In the genomic region with DNA sequence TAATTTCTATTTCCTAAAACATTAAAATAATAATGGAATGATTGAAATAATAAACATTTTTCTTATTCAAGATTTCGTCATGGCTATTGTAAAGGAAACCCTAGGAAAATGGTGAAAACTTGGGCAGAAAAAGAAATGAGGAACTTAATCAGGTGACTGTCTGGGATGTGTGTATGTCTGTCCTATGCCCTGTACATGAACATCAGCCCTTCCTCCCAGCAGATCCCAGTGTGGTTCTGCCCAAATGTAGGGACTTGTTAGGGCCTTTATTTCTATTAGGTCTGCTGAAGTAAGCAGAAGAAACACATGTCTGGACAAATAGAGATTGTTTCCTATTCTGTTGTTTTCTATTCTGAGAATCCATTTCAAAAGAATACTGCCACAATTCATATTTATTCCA, we compare ENCODE assay signal across 29 cellular contexts. TPM values are rescaled to one million over a fixed set of nuclear protein-coding genes. Genes with fewer than 3 reads are reported as not detected.
"Had no signal": no experiment of that assay in that cellular context is flagged by ENCODE, and none has a peak within 500 bp of the region (broad histone marks: within the 10 kb centered on the region; RNA-seq: fewer than 3 reads in every experiment).

No MANE protein-coding gene starts in this region.

- ATAC-seq: naive thymus-derived CD8-positive, alpha-beta T cell; stimulated activated naive CD8-positive, alpha-beta T cell treated with anti-CD3 and anti-CD28 coated beads, Interleukin-15, amount 100 ng/mL, for 72 hours; T-helper 17 cell had no signal

- DNase-seq: activated CD4-positive, alpha-beta memory T cell treated with anti-CD3 and anti-CD28 coated beads, Interleukin-2, amount 10 ng/mL, durations not matched to agents 7 days and 5 days; activated CD4-positive, alpha-beta T cell treated with anti-CD3 and anti-CD28 coated beads for 1 hour; activated CD4-positive, alpha-beta T cell treated with anti-CD3 and anti-CD28 coated beads, Interleukin-2, amount 10 ng/mL, durations not matched to agents 7 days and 5 days; activated CD8-positive, alpha-beta memory T cell treated with anti-CD3 and anti-CD28 coated beads, Interleukin-2, amount 50 U/mL, for 48 hours; activated gamma-delta T cell; activated naive CD4-positive, alpha-beta T cell treated with anti-CD3 and anti-CD28 coated beads, Interleukin-2, amount 10 ng/mL, durations not matched to agents 7 days and 5 days; activated naive CD8-positive, alpha-beta T cell treated with anti-CD3 and anti-CD28 coated beads, Interleukin-2, amount 10 ng/mL, durations not matched to agents 7 days and 5 days; activated T-cell treated with anti-CD3 and anti-CD28 coated beads, Interleukin-2, amount 50 U/mL, for 24 hours; dorsolateral prefrontal cortex; effector memory CD4-positive, alpha-beta T cell; islet precursor cell; naive thymus-derived CD8-positive, alpha-beta T cell; nucleus accumbens; right lobe of liver; stimulated activated CD4-positive, alpha-beta T cell treated with anti-CD3 and anti-CD28 coated beads, Interleukin-12 subunit alpha, Interleukin-12 subunit beta, amount 100 ng/mL, for 4 hours; stimulated activated CD4-positive, alpha-beta T cell treated with anti-CD3 and anti-CD28 coated beads, Interleukin-4, amount 100 ng/mL, for 1 hour; stimulated activated naive CD8-positive, alpha-beta T cell treated with anti-CD3 and anti-CD28 coated beads, Interleukin-15, amount 100 ng/mL, for 72 hours; substantia nigra; T-helper 17 cell; T1000 had no signal

- H3K4me1 ChIP-seq: ascending aorta, parathyroid adenoma had no signal

- H3K4me3 ChIP-seq: ascending aorta, coronary artery, dorsolateral prefrontal cortex, hepatocyte, right lobe of liver, skin epidermis had no signal

- H3K9me3 ChIP-seq: ascending aorta, right lobe of liver had no signal

- H3K27me3 ChIP-seq: ascending aorta, dorsolateral prefrontal cortex, hepatocyte, right lobe of liver had no signal

- H3K27ac ChIP-seq: ascending aorta, coronary artery, dorsolateral prefrontal cortex, hepatocyte, parathyroid adenoma, right lobe of liver had no signal

RNA-seq across cellular contexts. Expression of gene CAGE1, which starts 13.2 kb away (rescaled TPM):
- total RNA-seq: ascending aorta, cardiac septum, epithelial cell of proximal tubule, frontal cortex, right lobe of liver had no signal
- polyA plus RNA-seq: hepatocyte; liver; naive thymus-derived CD8-positive, alpha-beta T cell had no signal
